10 cellular contexts compared by ENCODE assay signal in genomic region chr15:32936283-32936918, GRCh38.
DNase-seq lines count a peak whose midpoint lies in the region; ATAC-seq, FAIRE-seq and TF ChIP-seq lines count a peak whose summit lies in the region.
"Had no signal": no experiment of that assay in that cellular context is flagged by ENCODE, and none has a peak within 500 bp of the region (broad histone marks: within the 10 kb centered on the region; RNA-seq: fewer than 3 reads in every experiment).

No MANE protein-coding gene starts in this region.

- H3K36me3 Mint-ChIP-seq in HFFc6 (ENCODE audit: low read depth), result peaks cover 45% of the 10 kb centered on the region
- no peaks in the 10 kb centered on the region for H3K36me3 Mint-ChIP-seq in T-helper 2 cell treated with Interferon-gamma antibody and Interleukin-4, amounts not matched to agents 5 μg/mL and 100 μg/mL, for 36 hours (ENCODE audit: low read depth)

- no peak overlapping the region for H3K4me3 ChIP-seq in K562
- no peak overlapping the region for H3K4me3 ChIP-seq in HepG2 (replicated peaks in 1 of 3; ENCODE audit: insufficient read depth in 1 of 3, low read depth in 2 of 3, low read length in 3 of 3)
- H3K4me3 ChIP-seq: SJSA1 had no signal

- peak overlapping the region; percentile 49 for H3K27ac Mint-ChIP-seq in HFFc6
- no peak overlapping the region for H3K27ac Mint-ChIP-seq in T-helper 2 cell treated with Interferon-gamma antibody and Interleukin-4, amounts not matched to agents 5 μg/mL and 100 μg/mL, for 36 hours

- peaks cover 16% of the 10 kb centered on the region for H3K9me3 Mint-ChIP-seq in HFFc6
- no peaks in the 10 kb centered on the region for H3K9me3 Mint-ChIP-seq in T-helper 2 cell treated with Interferon-gamma antibody and Interleukin-4, amounts not matched to agents 5 μg/mL and 100 μg/mL, for 36 hours

- 9% methylated on average over 1 of the region's 1 CpG for WGBS in K562 (ENCODE audit: insufficient coverage, low coverage, missing lambda C conversion rate)
- 9% methylated on average over 1 of the region's 1 CpG for WGBS in HepG2 (ENCODE audit: low lambda C conversion rate)

- no peaks in the 10 kb centered on the region for H3K36me3 ChIP-seq in K562 (ENCODE audit: control insufficient read depth, insufficient read depth, low read length)
- no peaks in the 10 kb centered on the region for H3K36me3 ChIP-seq in HepG2 (replicated peaks in 1 of 2; ENCODE audit: control insufficient read depth in 1 of 2, insufficient read depth in 2 of 2, low read length in 2 of 2)
- H3K36me3 ChIP-seq: SJSA1 had no signal

- H3K4me2 ChIP-seq in K562 (ENCODE audit: insufficient read depth, low read length) (no peak overlapping the region), HepG2 (ENCODE audit: low read depth, low read length) (no peak overlapping the region)

- DNase-seq in Ammon's horn (ENCODE audit: low spot score) (peak; percentile 28), HFFc6 (peak; percentile 50), K562 (ENCODE audit: extremely low read depth in 1 of 4, low spot score in 3 of 4) (peak; percentile 9 to 13 (median 12)), HepG2 (ENCODE audit: low spot score) (peak; percentile 16), SHP77 (lab: John Stamatoyannopoulos, UW) (no peak)
- DNase-seq in T-helper 2 cell treated with Interferon-gamma antibody and Interleukin-4, amounts not matched to agents 5 μg/mL and 100 μg/mL, for 36 hours (ENCODE audit: low spot score), result no peak

- H3K79me2 ChIP-seq in K562 (ENCODE audit: control insufficient read depth, insufficient read depth, low read length), result no peaks in the 10 kb centered on the region
- H3K79me2 ChIP-seq in HepG2 (ENCODE audit: insufficient read depth, low read length), result no peaks in the 10 kb centered on the region

- H3K9ac ChIP-seq in K562 (ENCODE audit: insufficient read depth in 1 of 2, low read depth in 2 of 2, low read length in 2 of 2) (no peak overlapping the region), HepG2 (ENCODE audit: insufficient read depth, low read depth, low read length) (no peak overlapping the region)

- FAIRE-seq in K562 (lab: Jason Lieb, UNC) (no peak), HepG2 (lab: Jason Lieb, UNC) (peak; percentile 56)

- no peaks in the 10 kb centered on the region for H3K9me1 ChIP-seq in K562 (ENCODE audit: control insufficient read depth, insufficient read depth, low read length)

- CTCF ChIA-PET in K562 (lab: Yijun Ruan, JAX; ENCODE audit: low intra/inter-chr PET ratio) (interaction anchor here (1.6 kb wide), 1 partner anchor 273 kb away, joined by 3 read pairs; no protein-coding TSS in a partner anchor), HepG2 (lab: Yijun Ruan, JAX; ENCODE audit: low intra/inter-chr PET ratio, low total read pairs) (interaction anchor here (1.2 to 2.2 kb wide), 3 partner anchors 92 to 285 kb away, joined by 3 to 22 read pairs (median 3); no protein-coding TSS in a partner anchor)

- H3K4me1 ChIP-seq in K562 (replicated peaks in 1 of 2; ENCODE audit: control insufficient read depth in 2 of 2, insufficient read depth in 2 of 2, low read length in 2 of 2), result no peaks in the 10 kb centered on the region
- no peaks in the 10 kb centered on the region for H3K4me1 ChIP-seq in HepG2 (ENCODE audit: insufficient read depth, low read length)
- H3K4me1 ChIP-seq: SJSA1 had no signal

- no peaks in the 10 kb centered on the region for H4K20me1 ChIP-seq in K562 (replicated peaks; ENCODE audit: control insufficient read depth, insufficient read depth, low read length)
- H4K20me1 ChIP-seq in HepG2 (ENCODE audit: insufficient read depth, low read length), result no peaks in the 10 kb centered on the region

- no peak for TF ChIP-seq EP300 in K562 (IDR thresholded peaks at IDR 0.05; ENCODE audit: low read length)
- TF ChIP-seq EP300 in HepG2 (IDR thresholded peaks at IDR 0.05; ENCODE audit: low read depth in 2 of 2, low read length in 2 of 2), result no peak
- TF ChIP-seq EP300 in HepG2 (CRISPR knock-in tag; IDR thresholded peaks at IDR 0.05; ENCODE audit: borderline replicate concordance), result no peak

- POLR2A ChIA-PET in K562 (lab: Yijun Ruan, JAX) (no interaction called here), HepG2 (lab: Yijun Ruan, JAX) (no interaction called here)

- no peak overlapping the region for H3K27ac ChIP-seq in K562 (ENCODE audit: extremely low read depth, low read depth, low read length)
- no peak overlapping the region for H3K27ac ChIP-seq in HepG2 (ENCODE audit: extremely low read length, insufficient read depth, low read length)
- H3K27ac ChIP-seq: SJSA1 had no signal

- TF ChIP-seq POLR2A in K562 (conservative IDR thresholded peaks at IDR 0.05) (no peak), HepG2 (IDR thresholded peaks at IDR 0.05; ENCODE audit: insufficient read depth in 1 of 2, low read depth in 2 of 2, low read length in 2 of 2) (no peak)

- no TSS peak for BruUV-seq in K562 (replicated peaks; lab: Mats Ljungman, UMichigan)
- BruUV-seq in HepG2 (replicated peaks; lab: Mats Ljungman, UMichigan), result no TSS peak

- TF ChIP-seq RAD21 in K562 (CRISPR knock-in tag; conservative IDR thresholded peaks at IDR 0.05 in 1 of 2, IDR thresholded peaks at IDR 0.05 in 1 of 2) (peak in 1 of 2 experiments; percentile 26; a peak in 1 of 4 replicates), HepG2 (CRISPR knock-in tag; IDR thresholded peaks at IDR 0.05) (no peak)

- ATAC-seq in K562, result peak; percentile 62; the same call in 2 of the 3 replicates
- ATAC-seq in HepG2, result peak; percentile 68
- no peak for ATAC-seq in GM18868 (IDR thresholded peaks at IDR 0.05; ENCODE audit: unreplicated experiment)
- ATAC-seq in GM21723 (IDR thresholded peaks at IDR 0.05; ENCODE audit: unreplicated experiment), result no peak
- ATAC-seq: esophagus mucosa had no signal

- in situ Hi-C loops in K562 (cut with MboI), result no loop called here
- in situ Hi-C loops in HepG2 (cut with HindIII; ENCODE audit: extremely low pct_ligation_motif_present, low pct_unique_long_range_greater_than_20kb), result loop anchor here (5.0 kb wide), 1 partner anchor 274 kb away; no protein-coding TSS in a partner anchor

- peaks cover 46% of the 10 kb centered on the region for H3K4me1 Mint-ChIP-seq in HFFc6 (ENCODE audit: low read depth)
- no peaks in the 10 kb centered on the region for H3K4me1 Mint-ChIP-seq in T-helper 2 cell treated with Interferon-gamma antibody and Interleukin-4, amounts not matched to agents 5 μg/mL and 100 μg/mL, for 36 hours (ENCODE audit: low read depth)

- H3K27me3 Mint-ChIP-seq in HFFc6 (ENCODE audit: insufficient read depth), result no peaks in the 10 kb centered on the region; the same call in 1 of the 2 replicates
- H3K27me3 Mint-ChIP-seq in T-helper 2 cell treated with Interferon-gamma antibody and Interleukin-4, amounts not matched to agents 5 μg/mL and 100 μg/mL, for 36 hours (ENCODE audit: low read depth), result peaks cover 15% of the 10 kb centered on the region

- intact Hi-C loops in K562 (cut with micrococcal nuclease) (loop anchor here (10.0 kb wide), 1 partner anchor 92 kb away; no protein-coding TSS in a partner anchor), HepG2 (cut with micrococcal nuclease; ENCODE audit: unreplicated experiment) (loop anchor here (1.0 to 10.0 kb wide), 4 partner anchors 52 to 287 kb away; no protein-coding TSS in a partner anchor)

- H2AFZ ChIP-seq in K562 (ENCODE audit: low read depth, low read length), result no peak overlapping the region
- no peak overlapping the region for H2AFZ ChIP-seq in HepG2 (ENCODE audit: low read length)

- no peak overlapping the region for H3K4me3 Mint-ChIP-seq in HFFc6
- no peak overlapping the region for H3K4me3 Mint-ChIP-seq in T-helper 2 cell treated with Interferon-gamma antibody and Interleukin-4, amounts not matched to agents 5 μg/mL and 100 μg/mL, for 36 hours

- H3K27me3 ChIP-seq in K562 (ENCODE audit: control insufficient read depth in 2 of 2, insufficient read depth in 2 of 2, low read length in 2 of 2) (no peaks in the 10 kb centered on the region; a peak in 2 of 5 replicates), HepG2 (ENCODE audit: control insufficient read depth in 1 of 2, insufficient read depth in 2 of 2, low read length in 2 of 2) (no peaks in the 10 kb centered on the region)
- H3K27me3 ChIP-seq: SJSA1 had no signal

- peak; percentile 80 for TF ChIP-seq CTCF in HFFc6 (IDR thresholded peaks at IDR 0.05)
- peak; percentile 21 to 50 (median 44); a peak in 4 of 6 replicates for TF ChIP-seq CTCF in K562 (IDR thresholded peaks at IDR 0.05 in 2 of 3, conservative IDR thresholded peaks at IDR 0.05 in 1 of 3; ENCODE audit: insufficient read depth in 2 of 3, low read depth in 1 of 3, low read length in 3 of 3)
- peak; percentile 53 for TF ChIP-seq CTCF in HepG2 (CRISPR knock-in tag; IDR thresholded peaks at IDR 0.05)

- H3K9me3 ChIP-seq in K562 (replicated peaks; ENCODE audit: control insufficient read depth, insufficient read depth, low read depth, low read length) (no peaks in the 10 kb centered on the region), HepG2 (ENCODE audit: low read length) (no peaks in the 10 kb centered on the region)
- H3K9me3 ChIP-seq: SJSA1 had no signal

TF ChIP-seq in K562, 482 proteins besides CTCF, POLR2A, EP300 and RAD21 (continues in another document):
- no peak for TF ChIP-seq SAP30 (IDR thresholded peaks at IDR 0.05; ENCODE audit: borderline replicate concordance, insufficient read depth, low read depth, low read length, poor library complexity, severe bottlenecking)
- TF ChIP-seq CBFA2T3 (IDR thresholded peaks at IDR 0.05), result no peak

TF ChIP-seq in HepG2, 621 proteins besides CTCF, POLR2A, EP300 and RAD21:
- no peak for TF ChIP-seq ZNF326 (CRISPR knock-in tag; IDR thresholded peaks at IDR 0.05; ENCODE audit: borderline replicate concordance)
- TF ChIP-seq ATF3 (CRISPR knock-in tag; IDR thresholded peaks at IDR 0.05), result no peak
- peak; percentile 76 for TF ChIP-seq SMC3 (IDR thresholded peaks at IDR 0.05; ENCODE audit: low read length)
- TF ChIP-seq SNAI1 (CRISPR knock-in tag; IDR thresholded peaks at IDR 0.05; ENCODE audit: borderline replicate concordance), result no peak
- TF ChIP-seq PPARG (CRISPR knock-in tag; conservative IDR thresholded peaks at IDR 0.05), result no peak
- peak; percentile 58 for TF ChIP-seq STAG1 (CRISPR knock-in tag; IDR thresholded peaks at IDR 0.05)
- no peak for TF ChIP-seq HNRNPK (IDR thresholded peaks at IDR 0.05; ENCODE audit: low read depth, low read length, poor library complexity, severe bottlenecking)

Comparison
In these comparisons a context has a peak if more than half of its experiments do, and no peak if none do; other contexts are left out.
1. DNase-seq: peak in Ammon's horn (single experiment), HFFc6 (single experiment), K562 (4 of 4) and HepG2 (single experiment); none in SHP77 (0 of 2) and T-helper 2 cell treated with Interferon-gamma antibody and Interleukin-4, amounts not matched to agents 5 μg/mL and 100 μg/mL, for 36 hours (single experiment).
2. ATAC-seq: peak in K562 (single experiment) and HepG2 (single experiment); none in GM18868 (single experiment) and GM21723 (single experiment).
3. Peak in every context shown above with its lines, with median percentiles within 50 percentile points of each other: CTCF ChIP-seq.